Comparison of ENCODE assay signal across 20 cellular contexts in the genomic region with DNA sequence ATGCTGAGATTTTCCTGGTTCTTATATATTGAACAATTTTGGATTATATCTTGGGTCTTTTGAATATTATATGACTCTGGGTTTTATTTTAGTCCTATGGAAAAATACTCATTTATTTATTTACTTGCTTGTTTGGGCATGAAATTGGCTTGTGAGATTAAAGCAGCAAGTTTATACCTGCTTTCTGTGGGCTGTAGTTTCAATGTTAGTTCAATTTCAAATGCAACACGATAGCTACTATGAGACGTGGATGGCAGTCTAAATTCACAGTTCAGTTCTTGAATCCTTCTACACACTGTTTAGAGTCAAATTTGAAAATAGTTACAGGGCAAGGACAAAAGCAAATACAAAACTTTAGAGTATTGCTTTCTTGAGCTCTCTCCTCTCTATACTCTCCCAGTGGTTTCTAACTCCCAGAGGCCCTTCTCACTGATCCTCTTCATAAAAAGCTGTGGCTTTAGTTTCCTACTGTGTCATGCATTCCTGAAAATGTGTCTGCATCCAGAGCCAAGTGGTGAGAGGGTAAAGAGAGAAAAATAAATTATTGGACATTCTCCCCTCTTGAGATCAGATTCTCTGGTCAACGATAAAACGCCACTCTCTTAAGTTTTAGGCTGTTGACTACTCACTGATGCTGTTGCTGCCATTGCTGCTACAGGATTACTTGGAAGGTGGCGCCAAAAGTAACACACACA. TPM values are rescaled to one million over a fixed set of nuclear protein-coding genes. Genes with fewer than 3 reads are reported as not detected.
A peak's percentile ranks its signal among the peaks of the same experiment; 100 is the strongest.
DNase-seq lines count a peak whose midpoint lies in the region; ATAC-seq and TF ChIP-seq lines count a peak whose summit lies in the region.
"Had no signal": no experiment of that assay in that cellular context is flagged by ENCODE, and none has a peak within 500 bp of the region (broad histone marks: within the 10 kb centered on the region; RNA-seq: fewer than 3 reads in every experiment).

No MANE protein-coding gene starts in this region.

- H3K4me2 ChIP-seq in neural progenitor cell: no peak overlapping the region

- no peaks in the 10 kb centered on the region for H3K36me3 Mint-ChIP-seq in neural progenitor cell
- H3K36me3 Mint-ChIP-seq in natural killer cell treated with Interleukin-12 subunit alpha and Interleukin-12 subunit beta and Interleukin-15 and Interleukin-18, amount 100 ng/mL, for 72 hours: no peaks in the 10 kb centered on the region
- H3K36me3 Mint-ChIP-seq: activated naive CD4-positive, alpha-beta T cell treated with anti-CD3 and anti-CD28 coated beads, Interleukin-2, amount 50 U/mL, for 72 hours had no signal

- peak overlapping the region; percentile 67 for H3K27ac Mint-ChIP-seq in neural progenitor cell
- H3K27ac Mint-ChIP-seq in natural killer cell treated with Interleukin-12 subunit alpha and Interleukin-12 subunit beta and Interleukin-15 and Interleukin-18, amount 100 ng/mL, for 72 hours: no peak overlapping the region
- H3K27ac Mint-ChIP-seq: activated naive CD4-positive, alpha-beta T cell treated with anti-CD3 and anti-CD28 coated beads, Interleukin-2, amount 50 U/mL, for 72 hours; B cell had no signal

- H3K9ac ChIP-seq in SK-N-MC (ENCODE audit: insufficient read length) (peak overlapping the region; percentile 65), neural progenitor cell (no peak overlapping the region)

- H4K20me1 ChIP-seq in neural progenitor cell (ENCODE audit: low read depth): no peaks in the 10 kb centered on the region

- no peak for ATAC-seq in natural killer cell treated with Interleukin-12 subunit alpha and Interleukin-12 subunit beta and Interleukin-15 and Interleukin-18, amount 100 ng/mL, for 72 hours
- no peak for ATAC-seq in HG02678 (IDR thresholded peaks at IDR 0.05; ENCODE audit: unreplicated experiment)
- ATAC-seq: activated naive CD4-positive, alpha-beta T cell treated with anti-CD3 and anti-CD28 coated beads, Interleukin-2, amount 50 U/mL, for 72 hours had no signal

- H3K27ac ChIP-seq in SK-N-MC: peak overlapping the region; percentile 64
- no peak overlapping the region for H3K27ac ChIP-seq in neural progenitor cell
- H3K27ac ChIP-seq: cardiac muscle cell, prostate gland, suprapubic skin, VCaP had no signal

- no peak overlapping the region for H2AFZ ChIP-seq in neural progenitor cell (replicated peaks)

- H3K9me3 Mint-ChIP-seq in neural progenitor cell: no peaks in the 10 kb centered on the region
- no peaks in the 10 kb centered on the region for H3K9me3 Mint-ChIP-seq in natural killer cell treated with Interleukin-12 subunit alpha and Interleukin-12 subunit beta and Interleukin-15 and Interleukin-18, amount 100 ng/mL, for 72 hours
- H3K9me3 Mint-ChIP-seq: activated naive CD4-positive, alpha-beta T cell treated with anti-CD3 and anti-CD28 coated beads, Interleukin-2, amount 50 U/mL, for 72 hours had no signal

- peaks cover 5% of the 10 kb centered on the region for H3K4me1 Mint-ChIP-seq in neural progenitor cell
- peaks cover 2 to 6% of the 10 kb centered on the region in 2 donors for H3K4me1 Mint-ChIP-seq in natural killer cell treated with Interleukin-12 subunit alpha and Interleukin-12 subunit beta and Interleukin-15 and Interleukin-18, amount 100 ng/mL, for 72 hours (ENCODE audit: low read depth in 2 of 2)

- H3K27me3 Mint-ChIP-seq in neural progenitor cell (ENCODE audit: insufficient read depth, low read depth): no peaks in the 10 kb centered on the region
- no peaks in the 10 kb centered on the region for H3K27me3 Mint-ChIP-seq in natural killer cell treated with Interleukin-12 subunit alpha and Interleukin-12 subunit beta and Interleukin-15 and Interleukin-18, amount 100 ng/mL, for 72 hours
- H3K27me3 Mint-ChIP-seq: B cell had no signal

- no peaks in the 10 kb centered on the region for H3K79me2 ChIP-seq in neural progenitor cell (ENCODE audit: low read depth)

- H3K36me3 ChIP-seq in SK-N-MC (ENCODE audit: insufficient read depth, low read length) (peaks cover 6% of the 10 kb centered on the region; the same call in 1 of the 2 replicates), neural progenitor cell (no peaks in the 10 kb centered on the region)
- H3K36me3 ChIP-seq: cardiac muscle cell, prostate gland, suprapubic skin had no signal

- H3K4me3 Mint-ChIP-seq in neural progenitor cell: no peak overlapping the region
- H3K4me3 Mint-ChIP-seq in natural killer cell treated with Interleukin-12 subunit alpha and Interleukin-12 subunit beta and Interleukin-15 and Interleukin-18, amount 100 ng/mL, for 72 hours: no peak overlapping the region
- H3K4me3 Mint-ChIP-seq: B cell had no signal

- H3K27me3 ChIP-seq in neural progenitor cell: no peaks in the 10 kb centered on the region
- H3K27me3 ChIP-seq: cardiac muscle cell, suprapubic skin had no signal

- no peaks in the 10 kb centered on the region for H3K9me3 ChIP-seq in SK-N-MC (ENCODE audit: low read depth, low read length)
- H3K9me3 ChIP-seq in neural progenitor cell (ENCODE audit: low read depth): no peaks in the 10 kb centered on the region
- H3K9me3 ChIP-seq: prostate gland, suprapubic skin had no signal

- peak; percentile 30 for DNase-seq in GM03348 (ENCODE audit: low spot score)
- DNase-seq in SK-N-MC (ENCODE audit: low read depth, low spot score): no peak
- DNase-seq in epithelial cell of esophagus (ENCODE audit: low read depth): peak; percentile 56
- peak; percentile 5 for DNase-seq in neural progenitor cell (ENCODE audit: low spot score)
- DNase-seq in natural killer cell treated with Interleukin-12 subunit alpha and Interleukin-12 subunit beta and Interleukin-15 and Interleukin-18, amount 100 ng/mL, for 72 hours (ENCODE audit: low spot score): no peak
- DNase-seq in GF-D8 (lab: John Stamatoyannopoulos, UW): no peak
- no peak for DNase-seq in stimulated activated CD4-positive, alpha-beta T cell treated with anti-CD3 and anti-CD28 coated beads, Interleukin-12 subunit alpha, Interleukin-12 subunit beta, amount 100 ng/mL, for 4 hours
- DNase-seq: activated T-cell treated with anti-CD3 and anti-CD28 coated beads, Interleukin-2, amount 50 U/mL, for 48 hours; Calu3; hippocampal formation; NCI-H1694 treated with DMSO at 0.1 percent for 48 hours; NCI-H446 treated with DMSO at 0.1 percent for 48 hours; stimulated activated CD8-positive, alpha-beta memory T cell treated with anti-CD3 and anti-CD28 coated beads, Interleukin-4, amount 100 ng/mL, for 48 hours had no signal

- H3F3A ChIP-seq in neural progenitor cell (ENCODE audit: low read depth): no peaks in the 10 kb centered on the region

- H3K4me3 ChIP-seq in SK-N-MC (peak overlapping the region; percentile 44), epithelial cell of esophagus (ENCODE audit: low read length) (no peak overlapping the region), neural progenitor cell (no peak overlapping the region)
- H3K4me3 ChIP-seq: cardiac muscle cell, prostate gland, suprapubic skin had no signal

- H3K4me1 ChIP-seq in neural progenitor cell: no peaks in the 10 kb centered on the region
- H3K4me1 ChIP-seq: prostate gland had no signal

- TF ChIP-seq CTCF in epithelial cell of esophagus (IDR thresholded peaks at IDR 0.05; ENCODE audit: insufficient read depth, low read depth, low read length, missing control alignments) (no peak), neural progenitor cell (IDR thresholded peaks at IDR 0.05) (no peak)

RNA-seq across cellular contexts. Expression of gene POLR1F, which starts 34.4 kb away (rescaled TPM):
- total RNA-seq in neural progenitor cell (ENCODE audit: low replicate concordance): 15.5 and 29.7 TPM in 2 replicates
- total RNA-seq in natural killer cell treated with Interleukin-12 subunit alpha and Interleukin-12 subunit beta and Interleukin-15 and Interleukin-18, amount 100 ng/mL, for 72 hours: 10 to 100 TPM; 26.0 to 30.8 TPM

Comparison
In these comparisons a context has a peak if more than half of its experiments do, and no peak if none do; other contexts are left out.
1. DNase-seq: peak in GM03348 (single experiment), epithelial cell of esophagus (single experiment) and neural progenitor cell (single experiment); none in SK-N-MC (single experiment), natural killer cell treated with Interleukin-12 subunit alpha and Interleukin-12 subunit beta and Interleukin-15 and Interleukin-18, amount 100 ng/mL, for 72 hours (single experiment), GF-D8 (single experiment) and stimulated activated CD4-positive, alpha-beta T cell treated with anti-CD3 and anti-CD28 coated beads, Interleukin-12 subunit alpha, Interleukin-12 subunit beta, amount 100 ng/mL, for 4 hours (single experiment).